In the genomic region with DNA sequence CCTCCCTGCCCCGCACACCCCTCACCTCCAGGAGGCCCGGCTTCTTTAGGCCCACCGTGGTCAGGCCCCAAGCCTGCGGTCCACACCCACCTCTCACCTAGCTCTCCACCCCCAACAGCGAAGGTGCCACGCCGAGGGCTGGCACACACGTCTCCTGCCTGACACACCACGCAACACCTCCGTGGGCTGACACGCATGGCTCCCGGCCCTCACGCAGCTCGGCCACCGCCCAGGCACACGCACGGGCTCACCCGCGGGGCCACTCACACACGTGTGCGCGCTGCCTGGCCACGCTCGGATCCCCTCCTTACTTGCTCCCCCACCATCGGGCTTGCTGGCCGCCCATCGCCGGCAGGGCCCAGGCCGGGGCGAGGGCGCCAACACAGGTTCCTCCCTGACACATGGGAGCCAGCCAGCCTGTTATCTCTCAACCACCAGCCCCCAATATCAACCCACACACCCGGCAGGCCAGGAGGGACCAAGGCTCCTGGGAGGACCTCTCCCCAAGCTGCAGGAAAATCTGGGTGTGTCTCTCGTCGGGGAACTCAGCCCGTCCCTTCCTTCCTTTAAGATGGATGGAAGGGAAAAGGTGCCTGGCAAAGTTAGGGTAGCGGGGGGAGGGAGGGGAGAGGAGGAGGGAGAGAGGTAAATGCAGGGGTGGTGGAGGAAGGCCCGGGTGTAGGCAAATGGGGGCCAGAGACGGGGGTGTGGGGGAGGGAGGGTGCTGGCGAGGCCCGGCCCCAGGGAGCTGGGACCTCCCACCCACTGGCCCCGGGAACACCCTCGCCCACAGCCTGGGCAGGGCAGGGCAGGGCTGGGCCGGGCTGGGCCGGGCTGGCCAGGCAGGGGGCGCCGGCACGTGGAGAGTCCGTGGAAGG, we compare ENCODE assay signal across 8 cellular contexts. TPM values are rescaled to one million over a fixed set of nuclear protein-coding genes. Genes with fewer than 3 reads are reported as not detected.
DNase-seq lines count a peak whose midpoint lies in the region; ATAC-seq and TF ChIP-seq lines count a peak whose summit lies in the region.

No MANE protein-coding gene starts in this region.

- H3K36me3 ChIP-seq in heart left ventricle (peaks cover 3 to 39% (median 33%) of the 10 kb centered on the region in 9 donors), psoas muscle (ENCODE audit: insufficient read depth in 1 of 2, low read depth in 1 of 2) (peaks cover 6 to 36% of the 10 kb centered on the region in 2 donors)

- H3K4me1 ChIP-seq in heart left ventricle (peaks cover 0 to 32% (median 26%) of the 10 kb centered on the region in 12 donors), psoas muscle (peaks cover 14% of the 10 kb centered on the region)

- H3K9me3 ChIP-seq in heart left ventricle (no peaks in the 10 kb centered on the region), psoas muscle (no peaks in the 10 kb centered on the region)

- DNase-seq in NCI-H526 treated with DMSO at 0.1 percent for 48 hours (lab: John Stamatoyannopoulos, UW) (peak; percentile 56), heart left ventricle (peak in 3 of 5 donors; percentile 33 to 70 (median 41)), psoas muscle (peak; percentile 41 to 56), SKM-1 treated with dmso at 0.1 percent for 144 hours (lab: John Stamatoyannopoulos, UW; ENCODE audit: unreplicated experiment) (no peak), RKO (ENCODE audit: low spot score) (no peak)
- peak; percentile 58 for DNase-seq in activated naive CD4-positive, alpha-beta T cell treated with Interleukin-2 at 50 U/mL for 16 hours

- H3K4me3 ChIP-seq in heart left ventricle (peak overlapping the region; percentile 54 to 97 (median 90)), psoas muscle (peak overlapping the region; percentile 81)

- TF ChIP-seq POLR2A in GM18505 (IDR thresholded peaks at IDR 0.05; ENCODE audit: borderline replicate concordance, extremely low read depth, insufficient read depth, insufficient read length) = peak; percentile 31
- no peak for TF ChIP-seq POLR2A in heart left ventricle (IDR thresholded peaks at IDR 0.05)

- no peaks in the 10 kb centered on the region for H3K27me3 ChIP-seq in heart left ventricle
- no peaks in the 10 kb centered on the region for H3K27me3 ChIP-seq in psoas muscle (ENCODE audit: insufficient read depth in 3 of 3, low read length in 2 of 3)

- intact Hi-C loops in heart left ventricle (cut with DNase I) = loop anchor here in 4 of 10 donors (5.0 kb wide), 2 partner anchors 65 to 130 kb away; partner anchors contain the start of gene TIE1 (in 1 of the 4)
- intact Hi-C loops in psoas muscle (cut with DNase I) = loop anchor here in 1 of 2 donors (5.0 kb wide), 1 partner anchor 140 kb away; no protein-coding TSS in a partner anchor

- H3K27ac ChIP-seq in heart left ventricle = peak overlapping the region; percentile 91 to 99 (median 97)
- peak overlapping the region; percentile 94 for H3K27ac ChIP-seq in psoas muscle

- peak; percentile 40 for ATAC-seq in GM18505 (IDR thresholded peaks at IDR 0.05; ENCODE audit: unreplicated experiment)
- ATAC-seq in HG02571 (IDR thresholded peaks at IDR 0.05; ENCODE audit: unreplicated experiment) = peak; percentile 51
- peak in 3 of 4 donors; percentile 63 to 73 (median 71) for ATAC-seq in heart left ventricle
- ATAC-seq in psoas muscle = peak in 3 of 4 donors; percentile 6 to 15 (median 9)

- TF ChIP-seq CTCF in heart left ventricle (IDR thresholded peaks at IDR 0.05) (no peak), psoas muscle (IDR thresholded peaks at IDR 0.05) (no peak)

- 1 to 6% (median 2%) methylated on average over 17 to 48 of the region's 48 CpGs for WGBS in heart left ventricle, 4 donors
- WGBS in psoas muscle, 3 donors = 7 to 14% (median 8%) methylated on average over 32 to 48 of the region's 48 CpGs

RNA-seq across cellular contexts. Expression of gene ELOVL1, which starts 0.5 kb away (rescaled TPM):
- total RNA-seq in heart left ventricle (10 to 100 TPM; 22.1 to 63.5 (median 33.6) TPM), psoas muscle (10 to 100 TPM; 15.9 to 19.2 (median 17.6) TPM)
- polyA plus RNA-seq in heart left ventricle (10 to 100 TPM; 25.7 to 93.4 TPM), psoas muscle (10 to 100 TPM; 28.1 to 68.1 (median 39.2) TPM)

RNA-seq across cellular contexts. Expression of gene CDC20, which starts 8.5 kb away (rescaled TPM):
- total RNA-seq in heart left ventricle (10 to 100 TPM in 1 of 9 donors, 1 to 10 TPM in 5, under 1 TPM in 3; 0.45 to 16.9 (median 1.5) TPM), psoas muscle (under 1 TPM in 2 of 4 donors, not detected in 2; 0.25 to 0.36 TPM)
- polyA plus RNA-seq in heart left ventricle (under 1 TPM; 0.38 to 0.49 TPM), psoas muscle (1 to 10 TPM; 1.1 to 1.9 (median 1.6) TPM)

RNA-seq across cellular contexts. Expression of gene MED8, which starts 22.3 kb away (rescaled TPM):
- total RNA-seq in heart left ventricle (10 to 100 TPM; 13.7 to 25.4 (median 16.9) TPM), psoas muscle (10 to 100 TPM; 15.4 to 18.2 (median 17.2) TPM)
- polyA plus RNA-seq in heart left ventricle (10 to 100 TPM; 11.7 to 31.4 TPM), psoas muscle (10 to 100 TPM; 22.3 to 44.5 (median 27.4) TPM)

RNA-seq across cellular contexts. Expression of gene SZT2, which starts 22.4 kb away (rescaled TPM):
- total RNA-seq in heart left ventricle (10 to 100 TPM; 19.0 to 39.7 (median 24.4) TPM), psoas muscle (10 to 100 TPM; 14.2 to 24.7 (median 19.9) TPM)
- polyA plus RNA-seq in heart left ventricle (10 to 100 TPM; 13.1 to 29.1 TPM), psoas muscle (10 to 100 TPM in 2 of 3 donors, 1 to 10 TPM in 1; 5.9 to 17.9 (median 10.3) TPM)

RNA-seq across cellular contexts. Expression of gene MPL, which starts 29.6 kb away (rescaled TPM):
- total RNA-seq in heart left ventricle (under 1 TPM; 0.25 to 0.98 (median 0.59) TPM), psoas muscle (under 1 TPM in 1 of 4 donors, not detected in 3; 0.11 TPM)
- polyA plus RNA-seq in heart left ventricle (under 1 TPM in 1 of 2 donors, not detected in 1; 0.11 TPM), psoas muscle (under 1 TPM in 1 of 3 donors, not detected in 2; 0.01 TPM)

Comparison
In these comparisons a context has a peak if more than half of its experiments do, and no peak if none do; other contexts are left out.
1. ATAC-seq: peak in every context shown above with its lines; median percentile 71 in heart left ventricle; 51 in HG02571; 40 in GM18505; 9 in psoas muscle.
2. DNase-seq: peak in NCI-H526 treated with DMSO at 0.1 percent for 48 hours (single experiment), activated naive CD4-positive, alpha-beta T cell treated with Interleukin-2 at 50 U/mL for 16 hours (single experiment), heart left ventricle (3 of 5) and psoas muscle (2 of 2); none in SKM-1 treated with dmso at 0.1 percent for 144 hours (single experiment) and RKO (single experiment).